ENCODE assay signal across 37 cellular contexts in the genomic region with DNA sequence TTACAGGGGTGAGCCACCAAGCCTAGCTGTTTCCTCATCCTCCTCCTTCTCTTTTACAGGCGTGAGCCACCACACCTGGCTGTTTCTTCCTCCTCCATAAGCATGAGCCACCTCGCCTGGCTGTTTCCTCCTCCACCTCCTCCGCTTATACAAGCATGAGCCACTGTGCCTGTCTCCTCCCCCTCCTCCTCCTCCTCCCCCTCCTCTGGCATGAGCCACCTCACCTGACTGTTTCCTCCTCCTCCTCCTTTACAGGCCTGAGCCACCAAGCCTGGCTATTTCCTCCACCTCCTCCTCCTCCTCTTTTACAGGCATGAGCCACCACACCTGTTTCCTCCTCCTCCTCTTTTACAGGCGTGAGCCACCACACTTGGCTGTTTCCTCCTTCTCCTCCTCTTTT. TPM values are rescaled to one million over a fixed set of nuclear protein-coding genes. Genes with fewer than 3 reads are reported as not detected.
"Had no signal": no experiment of that assay in that cellular context is flagged by ENCODE, and none has a peak within 500 bp of the region (broad histone marks: within the 10 kb centered on the region; RNA-seq: fewer than 3 reads in every experiment).

No MANE protein-coding gene starts in this region.

- H3K4me1 ChIP-seq: parathyroid adenoma, prostate gland, right atrium auricular region, right lobe of liver, spleen, thyroid gland, tibial nerve, upper lobe of left lung, vagina had no signal

- H3K27ac Mint-ChIP-seq: naive B cell; naive thymus-derived CD8-positive, alpha-beta T cell; natural killer cell treated with Interleukin-12 subunit alpha and Interleukin-12 subunit beta and Interleukin-15 and Interleukin-18, amount 100 ng/mL, for 72 hours; nephron progenitor cell; stimulated activated memory B cell treated with anti-CD40 and anti-IgM and Interleukin-4, amounts not matched to agents 10 μg/mL and 1 μg/mL and 100 μg/mL, for 72 hours; stimulated activated naive CD8-positive, alpha-beta T cell treated with anti-CD3 and anti-CD28 coated beads, Interleukin-15, amount 100 ng/mL, for 72 hours had no signal

- H3K4me1 Mint-ChIP-seq: naive B cell; nephron progenitor cell; neural crest cell; stimulated activated memory B cell treated with anti-CD40 and anti-IgM and Interleukin-4, amounts not matched to agents 10 μg/mL and 1 μg/mL and 100 μg/mL, for 72 hours; stimulated activated naive CD8-positive, alpha-beta T cell treated with anti-CD3 and anti-CD28 coated beads, Interleukin-15, amount 100 ng/mL, for 72 hours had no signal

- DNase-seq: naive B cell; naive thymus-derived CD8-positive, alpha-beta T cell; nephron progenitor cell; nucleus accumbens; posterior cingulate gyrus; retina; right lobe of liver; stimulated activated CD4-positive, alpha-beta T cell treated with anti-CD3 and anti-CD28 coated beads, Interleukin-12 subunit alpha, Interleukin-12 subunit beta, amount 100 ng/mL, for 4 hours; stimulated activated CD4-positive, alpha-beta T cell treated with anti-CD3 and anti-CD28 coated beads, Interleukin-1b, Interleukin-23, amount 100 ng/mL, for 48 hours; stimulated activated CD4-positive, alpha-beta T cell treated with anti-CD3 and anti-CD28 coated beads, Interleukin-4, amount 100 ng/mL, for 1 hour; stimulated activated CD4-positive, alpha-beta T cell treated with anti-CD3 and anti-CD28 coated beads, Interleukin-4, amount 100 ng/mL, for 4 hours; stimulated activated CD8-positive, alpha-beta memory T cell treated with anti-CD3 and anti-CD28 coated beads, Interleukin-4, amount 100 ng/mL, for 48 hours; stimulated activated naive CD4-positive, alpha-beta T cell; stimulated activated naive CD8-positive, alpha-beta T cell treated with anti-CD3 and anti-CD28 coated beads, Interleukin-15, amount 100 ng/mL, for 72 hours; stimulated activated naive CD8-positive, alpha-beta T cell treated with anti-CD3 and anti-CD28 coated beads, Interleukin-15, Interleukin-2, amounts not matched to agents 100 U/mL and 50 U/mL, for 24 hours; thyroid gland; trophoblast cell; upper lobe of left lung had no signal

- H3K9me3 ChIP-seq: ovary, prostate gland, right lobe of liver, thyroid gland had no signal

- H3K27ac ChIP-seq: neutrophil, ovary, parathyroid adenoma, prostate gland, right atrium auricular region, right lobe of liver, skin epidermis, spleen, thoracic aorta, thyroid gland, tibial nerve, upper lobe of left lung, vagina had no signal

- ATAC-seq: naive thymus-derived CD8-positive, alpha-beta T cell; natural killer cell treated with Interleukin-12 subunit alpha and Interleukin-12 subunit beta and Interleukin-15 and Interleukin-18, amount 100 ng/mL, for 72 hours; right lobe of liver; stimulated activated memory B cell treated with anti-CD40 and anti-IgM and Interleukin-4, amounts not matched to agents 10 μg/mL and 1 μg/mL and 100 μg/mL, for 72 hours; stimulated activated naive CD8-positive, alpha-beta T cell treated with anti-CD3 and anti-CD28 coated beads, Interleukin-15, amount 100 ng/mL, for 72 hours; stimulated activated naive CD8-positive, alpha-beta T cell treated with anti-CD3 and anti-CD28 coated beads, Interleukin-15, Interleukin-2, amounts not matched to agents 100 U/mL and 50 U/mL, for 24 hours had no signal

- H3K4me3 ChIP-seq: ovary, prostate gland, right atrium auricular region, right lobe of liver, skin epidermis, smooth muscle cell, spleen, thoracic aorta, thyroid gland, tibial nerve, upper lobe of left lung, vagina had no signal

- H3K27me3 Mint-ChIP-seq: naive B cell; naive thymus-derived CD8-positive, alpha-beta T cell; natural killer cell treated with Interleukin-12 subunit alpha and Interleukin-12 subunit beta and Interleukin-15 and Interleukin-18, amount 100 ng/mL, for 72 hours; stimulated activated memory B cell treated with anti-CD40 and anti-IgM and Interleukin-4, amounts not matched to agents 10 μg/mL and 1 μg/mL and 100 μg/mL, for 72 hours; stimulated activated naive CD8-positive, alpha-beta T cell treated with anti-CD3 and anti-CD28 coated beads, Interleukin-15, amount 100 ng/mL, for 72 hours had no signal

- H3K4me3 Mint-ChIP-seq: naive B cell; naive thymus-derived CD8-positive, alpha-beta T cell; natural killer cell treated with Interleukin-12 subunit alpha and Interleukin-12 subunit beta and Interleukin-15 and Interleukin-18, amount 100 ng/mL, for 72 hours; nephron progenitor cell; neural crest cell; stimulated activated memory B cell treated with anti-CD40 and anti-IgM and Interleukin-4, amounts not matched to agents 10 μg/mL and 1 μg/mL and 100 μg/mL, for 72 hours; stimulated activated naive CD8-positive, alpha-beta T cell treated with anti-CD3 and anti-CD28 coated beads, Interleukin-15, amount 100 ng/mL, for 72 hours had no signal

- H3K9me3 Mint-ChIP-seq: neural crest cell had no signal

- H3K27me3 ChIP-seq: neutrophil, ovary, right atrium auricular region, right lobe of liver, spleen, thyroid gland, tibial nerve, upper lobe of left lung, vagina had no signal

RNA-seq across cellular contexts. Expression of a gene that starts 49.8 kb away (rescaled TPM):
- total RNA-seq: naive thymus-derived CD8-positive, alpha-beta T cell; natural killer cell treated with Interleukin-12 subunit alpha and Interleukin-12 subunit beta and Interleukin-15 and Interleukin-18, amount 100 ng/mL, for 72 hours; neural crest cell; omental fat pad; ovary; pulmonary artery endothelial cell; right atrium auricular region; right lobe of liver; smooth muscle cell; spleen; subcutaneous adipose tissue; temporal lobe; thoracic aorta; thyroid gland; tibial nerve; upper lobe of left lung; ureter; vagina had no signal
- polyA plus RNA-seq: naive thymus-derived CD8-positive, alpha-beta T cell; ovary; smooth muscle cell; spleen had no signal
